9 cellular contexts compared by ENCODE assay signal in the genomic region with DNA sequence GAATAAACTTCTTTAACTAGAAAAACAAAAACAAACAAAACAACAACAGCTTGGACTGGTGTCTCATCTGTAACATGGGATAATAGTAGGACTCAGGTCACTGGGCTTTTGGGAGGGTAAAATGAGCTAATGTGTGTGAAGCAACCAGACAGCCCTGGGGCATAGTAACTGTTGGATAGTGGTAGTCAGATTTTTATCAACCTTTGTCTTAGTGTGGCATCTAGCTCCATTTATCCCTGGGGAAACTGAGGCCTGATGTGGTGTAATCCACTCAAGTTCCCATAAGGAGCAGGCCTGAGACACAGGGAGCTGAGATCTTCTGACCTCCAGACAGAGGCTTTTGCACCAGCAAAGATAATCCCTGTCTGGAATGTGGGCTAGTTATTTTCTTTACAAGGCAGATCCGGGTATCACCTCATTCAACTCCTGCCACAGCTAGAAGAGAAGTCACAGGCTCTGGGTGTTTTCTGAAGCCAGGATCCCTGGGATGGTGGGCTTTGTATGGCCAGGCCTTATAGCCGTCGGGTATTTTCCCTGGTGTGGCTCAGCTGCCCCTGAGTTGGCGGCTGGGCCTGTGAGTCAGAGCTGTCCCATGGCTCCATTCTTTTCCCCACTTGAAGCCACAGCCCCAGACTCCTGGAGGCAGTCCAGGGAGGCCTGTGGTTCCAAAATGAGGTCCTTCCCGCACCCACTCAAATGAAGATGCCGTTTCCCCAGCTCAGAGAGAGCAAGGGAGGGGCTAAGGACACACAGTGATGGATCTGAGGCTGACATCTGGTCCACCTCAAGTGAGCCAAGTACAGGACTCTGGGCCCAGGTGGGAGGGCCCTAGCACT. TPM values are rescaled to one million over a fixed set of nuclear protein-coding genes. Genes with fewer than 3 reads are reported as not detected.
DNase-seq lines count a peak whose midpoint lies in the region; ATAC-seq and TF ChIP-seq lines count a peak whose summit lies in the region.
"Had no signal": no experiment of that assay in that cellular context is flagged by ENCODE, and none has a peak within 500 bp of the region (broad histone marks: within the 10 kb centered on the region; RNA-seq: fewer than 3 reads in every experiment).

No MANE protein-coding gene starts in this region.

- H4K20me1 ChIP-seq in BLaER1 (no peaks in the 10 kb centered on the region), PC-9 (ENCODE audit: insufficient read depth) (no peaks in the 10 kb centered on the region)

- H3K4me3 ChIP-seq in BLaER1 (no peak overlapping the region), PC-9 (no peak overlapping the region)

- H2AFZ ChIP-seq in PC-9, result no peak overlapping the region

- DNase-seq in PC-9, result peak; percentile 72 to 76
- peak; percentile 83 for DNase-seq in fibroblast of gingiva (ENCODE audit: low read depth)
- DNase-seq in osteocyte (ENCODE audit: extremely low spot score, unreplicated experiment), result peak; percentile 91
- DNase-seq in GM10248 (ENCODE audit: extremely low spot score), result no peak
- DNase-seq in Calu3, result no peak
- DNase-seq: GF-D8 had no signal

- H3K9me3 Mint-ChIP-seq in osteocyte (ENCODE audit: unreplicated experiment) (no peaks in the 10 kb centered on the region), Calu3 (ENCODE audit: low read depth, unreplicated experiment) (no peaks in the 10 kb centered on the region)

- POLR2A ChIA-PET in PC-9 (lab: Charles Lee; ENCODE audit: unreplicated experiment), result interaction anchor here (0.6 kb wide), 3 partner anchors 128 to 209 kb away, joined by 3 to 11 read pairs (median 3); no protein-coding TSS in a partner anchor
- POLR2A ChIA-PET in GM10248 (lab: Yijun Ruan, JAX), result no interaction called here

- H3K9me2 ChIP-seq in PC-9 (ENCODE audit: insufficient read depth), result no peaks in the 10 kb centered on the region

- intact Hi-C loops in PC-9 (cut with micrococcal nuclease; ENCODE audit: unreplicated experiment), result loop anchor here (2.0 to 10.0 kb wide), 4 partner anchors 60 to 478 kb away; a partner anchor contains a TSS
- intact Hi-C loops in Calu3 (cut with micrococcal nuclease; ENCODE audit: unreplicated experiment), result no loop called here

- 0 out of 2 replicates have a peak overlapping the region, but pooled peaks have one; percentile 13 for H3K9ac ChIP-seq in BLaER1

- BruUV-seq in PC-9 (replicated peaks; lab: Mats Ljungman, UMichigan) (TSS peak; percentile 11), Calu3 (replicated peaks; lab: Mats Ljungman, UMichigan) (no TSS peak)

- H3K4me1 Mint-ChIP-seq in osteocyte (ENCODE audit: unreplicated experiment), result peaks cover 93% of the 10 kb centered on the region
- H3K4me1 Mint-ChIP-seq in Calu3 (ENCODE audit: low read depth, unreplicated experiment), result peaks cover 18% of the 10 kb centered on the region

- H3K9me3 ChIP-seq in BLaER1, result no peaks in the 10 kb centered on the region
- no peaks in the 10 kb centered on the region for H3K9me3 ChIP-seq in PC-9 (ENCODE audit: insufficient read depth, low read depth)

- TF ChIP-seq CTCF in PC-9 (conservative IDR thresholded peaks at IDR 0.05) (no peak), osteocyte (IDR thresholded peaks at IDR 0.05) (no peak), GM10248 (IDR thresholded peaks at IDR 0.05; ENCODE audit: control extremely low read depth, extremely low read depth, low read depth, missing control alignments) (no peak), Calu3 (IDR thresholded peaks at IDR 0.05; ENCODE audit: unreplicated experiment) (no peak)

- H3K4me2 ChIP-seq in BLaER1 (peak overlapping the region; percentile 35), PC-9 (peak overlapping the region; percentile 66)

- CTCF ChIA-PET in PC-9 (lab: Charles Lee), result interaction anchor here (0.5 to 0.7 kb wide), 3 partner anchors 45 to 481 kb away, joined by 3 to 5 read pairs (median 4); no protein-coding TSS in a partner anchor
- CTCF ChIA-PET in GM10248 (lab: Yijun Ruan, JAX), result interaction anchor here (0.8 to 4.3 kb wide), 12 partner anchors 8 to 338 kb away, joined by 3 to 20 read pairs (median 4); no protein-coding TSS in a partner anchor
- CTCF ChIA-PET in Calu3 (lab: Charles Lee), result interaction anchor here (0.5 kb wide), 1 partner anchor 327 kb away, joined by 5 read pairs; no protein-coding TSS in a partner anchor

- ATAC-seq in HG02938 (IDR thresholded peaks at IDR 0.05; ENCODE audit: unreplicated experiment) (no peak), HG03571 (IDR thresholded peaks at IDR 0.05; ENCODE audit: unreplicated experiment) (no peak)

- H3K4me1 ChIP-seq in BLaER1, result peaks cover 53% of the 10 kb centered on the region
- H3K4me1 ChIP-seq in PC-9 (replicated peaks; ENCODE audit: insufficient read depth), result peaks cover 51% of the 10 kb centered on the region

- H3F3A ChIP-seq in PC-9 (ENCODE audit: insufficient read depth, low read depth), result peaks cover 24% of the 10 kb centered on the region

- H3K36me3 ChIP-seq in BLaER1, result peaks cover 38% of the 10 kb centered on the region
- H3K36me3 ChIP-seq in PC-9 (ENCODE audit: low read depth), result no peaks in the 10 kb centered on the region

- peaks cover 20% of the 10 kb centered on the region for H3K36me3 Mint-ChIP-seq in osteocyte (ENCODE audit: unreplicated experiment)
- H3K36me3 Mint-ChIP-seq in Calu3 (ENCODE audit: insufficient read depth, unreplicated experiment), result no peaks in the 10 kb centered on the region

- H3K27me3 Mint-ChIP-seq in osteocyte (ENCODE audit: unreplicated experiment) (no peaks in the 10 kb centered on the region), Calu3 (ENCODE audit: unreplicated experiment) (no peaks in the 10 kb centered on the region)

- peak overlapping the region; percentile 93 for H3K27ac Mint-ChIP-seq in osteocyte (ENCODE audit: unreplicated experiment)
- no peak overlapping the region for H3K27ac Mint-ChIP-seq in Calu3 (ENCODE audit: unreplicated experiment)

- no peaks in the 10 kb centered on the region for H3K79me2 ChIP-seq in PC-9 (ENCODE audit: low read depth)

- H3K27ac ChIP-seq in BLaER1, result 0 out of 2 replicates have a peak overlapping the region, but pooled peaks have one; percentile 21
- peak overlapping the region; percentile 80 for H3K27ac ChIP-seq in PC-9

- H3K27me3 ChIP-seq in BLaER1, result no peaks in the 10 kb centered on the region
- no peaks in the 10 kb centered on the region for H3K27me3 ChIP-seq in PC-9 (ENCODE audit: insufficient read depth, low read depth)

- H3K4me3 Mint-ChIP-seq in osteocyte (ENCODE audit: unreplicated experiment), result peak overlapping the region; percentile 2
- no peak overlapping the region for H3K4me3 Mint-ChIP-seq in Calu3 (ENCODE audit: low read depth, unreplicated experiment)

RNA-seq across cellular contexts. Expression of a gene that starts 26.1 kb away (rescaled TPM):
- 0.72 and 0.95 TPM in 2 replicates for total RNA-seq in PC-9 (2021)
- total RNA-seq in osteocyte, result 1.1 and 1.2 TPM in 2 replicates
- not detected in 2 replicates for total RNA-seq in Calu3 (2022)

RNA-seq across cellular contexts. Expression of a gene that starts 43.2 kb away (rescaled TPM):
- total RNA-seq in PC-9 (2021), result 0.08 TPM in 1 of 2 replicates, not detected in the other
- 1,093 and 1,131 TPM in 2 replicates for total RNA-seq in osteocyte
- total RNA-seq in Calu3 (2022), result not detected in 2 replicates

RNA-seq across cellular contexts. Expression of a gene that starts 54.1 kb away (rescaled TPM):
- total RNA-seq in PC-9 (2021) (not detected in 2 replicates), osteocyte (0.71 and 1.0 TPM in 2 replicates), Calu3 (2022) (not detected in 2 replicates)

Comparison
In these comparisons a context has a peak if more than half of its experiments do, and no peak if none do; other contexts are left out.
1. DNase-seq: peak in PC-9 (2 of 2), fibroblast of gingiva (single experiment) and osteocyte (single experiment); none in GM10248 (single experiment) and Calu3 (single experiment).
2. RNA of a gene that starts 43.2 kb away (total RNA-seq): 1,093 to 1,131 TPM in osteocyte; 0.08 TPM in PC-9 and not detected in Calu3; every median in the first group is over 100 times any median in the second.